In the genomic region with DNA sequence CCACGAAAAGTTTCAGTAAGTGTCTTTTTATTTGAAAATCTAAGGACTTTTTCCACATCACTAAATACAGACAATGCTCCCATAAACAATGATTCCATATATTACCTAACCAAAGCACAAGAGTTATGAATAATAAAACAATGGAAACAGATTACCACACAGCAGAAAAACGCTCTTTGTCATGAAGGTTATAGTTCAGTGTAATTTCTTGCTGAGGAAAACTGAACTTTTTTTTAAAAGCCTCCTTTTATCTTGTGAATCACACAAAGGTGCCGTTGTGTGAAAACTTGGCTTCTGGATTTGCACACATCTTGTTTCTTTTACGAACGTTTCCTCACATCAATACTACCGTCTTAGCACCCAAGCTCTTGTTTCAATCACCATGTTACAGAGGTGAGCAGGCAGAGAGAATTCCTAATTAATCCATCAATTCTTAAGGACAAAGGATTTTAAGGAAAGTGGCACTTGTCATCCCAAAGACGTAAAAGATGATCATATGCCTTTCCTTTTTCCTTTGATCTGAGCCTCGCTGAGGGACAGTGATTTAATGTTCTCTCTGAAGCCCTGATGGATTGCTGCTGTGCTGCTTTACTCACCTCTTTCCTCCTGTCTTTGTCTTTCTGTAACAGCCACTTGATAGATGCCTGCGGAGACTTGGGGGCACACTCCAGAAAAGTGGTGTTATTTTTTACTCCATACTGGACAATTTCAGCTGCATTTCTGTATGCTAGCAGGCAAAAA, we compare ENCODE assay signal across 17 cellular contexts.
A peak's percentile ranks its signal among the peaks of the same experiment; 100 is the strongest.
DNase-seq lines count a peak whose midpoint lies in the region; ATAC-seq and TF ChIP-seq lines count a peak whose summit lies in the region.
"Had no signal": no experiment of that assay in that cellular context is flagged by ENCODE, and none has a peak within 500 bp of the region (broad histone marks: within the 10 kb centered on the region; RNA-seq: fewer than 3 reads in every experiment).

No MANE protein-coding gene starts in this region.

- DNase-seq in NCI-H2227 (lab: John Stamatoyannopoulos, UW; ENCODE audit: unreplicated experiment), result peak; percentile 85
- DNase-seq in choroid plexus epithelial cell (ENCODE audit: low read depth), result peak; percentile 51
- peak; percentile 49 for DNase-seq in medulla oblongata (ENCODE audit: extremely low spot score)
- DNase-seq in superior temporal gyrus (ENCODE audit: extremely low spot score), result peak; percentile 49
- DNase-seq in CD4-positive, alpha-beta T cell, result no peak
- no peak for DNase-seq in stimulated activated CD4-positive, alpha-beta T cell treated with anti-CD3 and anti-CD28 coated beads, Interleukin-2, amount 100 ng/mL, for 48 hours
- DNase-seq: activated CD4-positive, alpha-beta memory T cell treated with anti-CD3 and anti-CD28 coated beads, Interleukin-2, amount 10 ng/mL, durations not matched to agents 7 days and 5 days; DND-41; H7; Karpas-422; NCI-H510A treated with DMSO at 0.1 percent for 48 hours; stimulated activated naive CD4-positive, alpha-beta T cell had no signal

- CTCF ChIA-PET in CD4-positive, alpha-beta T cell (lab: Charles Lee), result no interaction called here

- no peak overlapping the region for H3K4me3 ChIP-seq in choroid plexus epithelial cell (ENCODE audit: low read depth, low read length)
- H3K4me3 ChIP-seq: coronary artery, lung, skin epidermis had no signal

- no peaks in the 10 kb centered on the region for H3K9me3 ChIP-seq in CD4-positive, alpha-beta T cell (ENCODE audit: control insufficient read depth, low read length)

- H3K9me3 Mint-ChIP-seq in CD4-positive, alpha-beta T cell, result peaks cover 4% of the 10 kb centered on the region
- H3K9me3 Mint-ChIP-seq: CD14-positive monocyte had no signal

- H3K27me3 Mint-ChIP-seq in CD4-positive, alpha-beta T cell, result no peaks in the 10 kb centered on the region
- H3K27me3 Mint-ChIP-seq: activated CD4-positive, alpha-beta memory T cell treated with anti-CD3 and anti-CD28 coated beads, Interleukin-2, amount 10 ng/mL, durations not matched to agents 7 days and 5 days had no signal

- TF ChIP-seq CTCF in choroid plexus epithelial cell (conservative IDR thresholded peaks at IDR 0.05; ENCODE audit: low read depth, low read length), result no peak
- TF ChIP-seq CTCF in CD4-positive, alpha-beta T cell (IDR thresholded peaks at IDR 0.05), result no peak

- no peak overlapping the region for H3K4me3 Mint-ChIP-seq in CD4-positive, alpha-beta T cell
- H3K4me3 Mint-ChIP-seq: activated CD4-positive, alpha-beta memory T cell treated with anti-CD3 and anti-CD28 coated beads, Interleukin-2, amount 10 ng/mL, durations not matched to agents 7 days and 5 days; CD14-positive monocyte had no signal

- H3K27ac Mint-ChIP-seq in CD4-positive, alpha-beta T cell, result no peak overlapping the region
- H3K27ac Mint-ChIP-seq: activated CD4-positive, alpha-beta memory T cell treated with anti-CD3 and anti-CD28 coated beads, Interleukin-2, amount 10 ng/mL, durations not matched to agents 7 days and 5 days; CD14-positive monocyte had no signal

- H3K4me1 Mint-ChIP-seq in CD4-positive, alpha-beta T cell (ENCODE audit: low read depth), result no peaks in the 10 kb centered on the region
- H3K4me1 Mint-ChIP-seq: activated CD4-positive, alpha-beta memory T cell treated with anti-CD3 and anti-CD28 coated beads, Interleukin-2, amount 10 ng/mL, durations not matched to agents 7 days and 5 days; CD14-positive monocyte had no signal

- H3K27ac ChIP-seq in CD4-positive, alpha-beta T cell (ENCODE audit: low read depth, low read length), result no peak overlapping the region
- H3K27ac ChIP-seq: coronary artery, skin epidermis had no signal

- intact Hi-C loops in CD4-positive, alpha-beta T cell (cut with DNase I, micrococcal nuclease), result no loop called here

- no peaks in the 10 kb centered on the region for H3K36me3 Mint-ChIP-seq in CD4-positive, alpha-beta T cell (ENCODE audit: low read depth)

- POLR2A ChIA-PET in CD4-positive, alpha-beta T cell (lab: Charles Lee), result no interaction called here

- no peak for ATAC-seq in CD4-positive, alpha-beta T cell (ENCODE audit: poor library complexity)
- no peak for ATAC-seq in GM18867 (IDR thresholded peaks at IDR 0.05; ENCODE audit: unreplicated experiment)

- no peaks in the 10 kb centered on the region for H3K27me3 ChIP-seq in CD4-positive, alpha-beta T cell (ENCODE audit: control insufficient read depth, insufficient read depth, low read length)

Comparison
In these comparisons a context has a peak if more than half of its experiments do, and no peak if none do; other contexts are left out.
1. DNase-seq: peak in NCI-H2227 (single experiment), choroid plexus epithelial cell (single experiment), medulla oblongata (single experiment) and superior temporal gyrus (single experiment); none in CD4-positive, alpha-beta T cell (0 of 10) and stimulated activated CD4-positive, alpha-beta T cell treated with anti-CD3 and anti-CD28 coated beads, Interleukin-2, amount 100 ng/mL, for 48 hours (0 of 2).